In genomic region chr5:161252955-161253354, GRCh38 we compare ENCODE assay signal across 8 cellular contexts.
DNase-seq lines count a peak whose midpoint lies in the region; TF ChIP-seq lines count a peak whose summit lies in the region.
"Not testable (repeated sequence)": the region's sequence is repeated elsewhere in the genome, so short reads cannot be mapped to it uniquely, and the experiment has no call there.

No MANE protein-coding gene starts in this region.

- H4K20me1 ChIP-seq in hepatocyte (ENCODE audit: insufficient read depth, poor library complexity, severe bottlenecking), result not testable (repeated sequence)

- not testable (repeated sequence) for TF ChIP-seq CTCF in endodermal cell (conservative IDR thresholded peaks at IDR 0.05); cardiac muscle cell (IDR thresholded peaks at IDR 0.05; ENCODE audit: low read depth, low read length); hepatocyte (IDR thresholded peaks at IDR 0.05; ENCODE audit: poor library complexity); testis (IDR thresholded peaks at IDR 0.05)

- not testable (repeated sequence) for H3K36me3 ChIP-seq in endodermal cell (ENCODE audit: control insufficient read depth, insufficient read depth, low read length); cardiac muscle cell; hepatocyte (replicated peaks; ENCODE audit: insufficient read depth, low read depth); mesendoderm (ENCODE audit: control insufficient read depth, insufficient read depth, low read length); testis (ENCODE audit: low read depth, missing control alignments)

- WGBS in endodermal cell (ENCODE audit: insufficient coverage in 1 of 2, insufficient read length in 1 of 2), 2 experiments, result 52 to 65% methylated on average over 3 of the region's 3 CpGs
- WGBS in hepatocyte (ENCODE audit: low lambda C conversion rate, missing lambda C conversion rate), result 20% methylated on average over 3 of the region's 3 CpGs
- no CpG with 5 or more reads among the region's 3 CpGs for WGBS in mesendoderm (ENCODE audit: extremely low coverage, insufficient coverage, low lambda C conversion rate)
- 57 to 75% methylated on average over 3 of the region's 3 CpGs for WGBS in testis, 2 donors

- intact Hi-C loops in testis (cut with DNase I; ENCODE audit: low total_unique reads), result not testable (repeated sequence)

- not testable (repeated sequence) for H2BK5ac ChIP-seq in mesendoderm (ENCODE audit: low read length)

- not testable (repeated sequence) for H3K9ac ChIP-seq in endodermal cell (ENCODE audit: extremely low read depth, low read length, poor library complexity, severe bottlenecking); mesendoderm (ENCODE audit: low read length)

- not testable (repeated sequence) for H3K4me1 Mint-ChIP-seq in endodermal cell

- H3K27me3 ChIP-seq in endodermal cell (ENCODE audit: control insufficient read depth, insufficient read depth, low read length, poor library complexity, severe bottlenecking); cardiac muscle cell; hepatocyte; mesendoderm (ENCODE audit: insufficient read depth, low read length, poor library complexity); testis: not testable (repeated sequence)

- H3K56ac ChIP-seq in mesendoderm (ENCODE audit: low read length), result peak overlapping the region; percentile 29

- H3K4me3 Mint-ChIP-seq in endodermal cell, result not testable (repeated sequence)

- H3K4me2 ChIP-seq in hepatocyte; mesendoderm (ENCODE audit: low read length): not testable (repeated sequence)

- H4K5ac ChIP-seq in mesendoderm (ENCODE audit: low read length), result not testable (repeated sequence)

- not testable (repeated sequence) for H2BK120ac ChIP-seq in mesendoderm (ENCODE audit: low read depth, low read length)

- H3K4me3 ChIP-seq in endodermal cell (ENCODE audit: low read length); cardiac muscle cell; hepatocyte; mesendoderm (ENCODE audit: low read length); testis: not testable (repeated sequence)

- H3K79me2 ChIP-seq in hepatocyte; mesendoderm (ENCODE audit: control insufficient read depth, insufficient read depth, low read length): not testable (repeated sequence)

- DNase-seq in ELF-1 (ENCODE audit: low read depth, low spot score) (peak; percentile 26), OCI-M1 (lab: John Stamatoyannopoulos, UW) (peak; percentile 67), endodermal cell (peak; percentile 70), cardiac muscle cell (ENCODE audit: low read depth in 1 of 2, low spot score in 1 of 2) (peak in 1 of 2 donors; percentile 38), hepatocyte (ENCODE audit: low spot score) (peak; percentile 6), islet precursor cell (peak; percentile 54), mesendoderm (peak; percentile 91), testis (peak; percentile 32)

- not testable (repeated sequence) for H3K27me3 Mint-ChIP-seq in endodermal cell (ENCODE audit: insufficient read depth)

- TF ChIP-seq POLR2A in testis (IDR thresholded peaks at IDR 0.05), result not testable (repeated sequence)

- H4K8ac ChIP-seq in mesendoderm (ENCODE audit: low read depth, low read length), result not testable (repeated sequence)

- not testable (repeated sequence) for H3K23ac ChIP-seq in mesendoderm (ENCODE audit: low read length)

- H3K27ac Mint-ChIP-seq in endodermal cell, result not testable (repeated sequence)

- H3K9me3 ChIP-seq in endodermal cell (ENCODE audit: control insufficient read depth, low read length), result peaks cover 32% of the 10 kb centered on the region
- H3K9me3 ChIP-seq in cardiac muscle cell (ENCODE audit: low read depth); hepatocyte (ENCODE audit: low read depth); testis: not testable (repeated sequence)

- not testable (repeated sequence) for H3K4me1 ChIP-seq in endodermal cell (ENCODE audit: control insufficient read depth, insufficient read depth, low read length); hepatocyte (ENCODE audit: insufficient read depth); mesendoderm (ENCODE audit: control insufficient read depth, low read depth, low read length); testis
- peaks cover 12% of the 10 kb centered on the region for H3K4me1 ChIP-seq in cardiac muscle cell (ENCODE audit: low read depth)

- not testable (repeated sequence) for H3K79me1 ChIP-seq in mesendoderm (ENCODE audit: low read length)

- H3K18ac ChIP-seq in mesendoderm (ENCODE audit: low read length), result peak overlapping the region; percentile 94

- not testable (repeated sequence) for H2BK15ac ChIP-seq in mesendoderm (replicated peaks; ENCODE audit: low read depth)

- not testable (repeated sequence) for H3K9me3 Mint-ChIP-seq in endodermal cell

- not testable (repeated sequence) for H3K27ac ChIP-seq in endodermal cell (ENCODE audit: low read depth, low read length); hepatocyte; testis
- H3K27ac ChIP-seq in cardiac muscle cell (peak overlapping the region; percentile 51), mesendoderm (ENCODE audit: low read depth, low read length) (peak overlapping the region; percentile 79)

- H3K36me3 Mint-ChIP-seq in endodermal cell (ENCODE audit: low read depth), result peaks cover 23% of the 10 kb centered on the region

- H3K4ac ChIP-seq in mesendoderm (ENCODE audit: low read depth, low read length), result not testable (repeated sequence)

- not testable (repeated sequence) for H3K9me2 ChIP-seq in hepatocyte (replicated peaks; ENCODE audit: insufficient read depth)

- not testable (repeated sequence) for H2AFZ ChIP-seq in hepatocyte

- not testable (repeated sequence) for H2AK5ac ChIP-seq in mesendoderm (ENCODE audit: low read length)
